In genomic region chr12:3398196-3398789, GRCh38 we compare ENCODE assay signal across 19 cellular contexts.
DNase-seq lines count a peak whose midpoint lies in the region; ATAC-seq and TF ChIP-seq lines count a peak whose summit lies in the region.
"Had no signal": no experiment of that assay in that cellular context is flagged by ENCODE, and none has a peak within 500 bp of the region (broad histone marks: within the 10 kb centered on the region; RNA-seq: fewer than 3 reads in every experiment).

No MANE protein-coding gene starts in this region.

- TF ChIP-seq POLR2A in thyroid gland (IDR thresholded peaks at IDR 0.05): no peak

- TF ChIP-seq CTCF in thyroid gland (IDR thresholded peaks at IDR 0.05): no peak

- no peaks in the 10 kb centered on the region for H3K4me1 Mint-ChIP-seq in activated T-cell treated with anti-CD3 and anti-CD28 coated beads, Interleukin-2, amount 50 U/mL, for 72 hours (ENCODE audit: low read depth)
- H3K4me1 Mint-ChIP-seq in activated T-helper 1 cell treated with anti-CD3 and anti-CD28 coated beads, Interleukin-12 subunit alpha, Interleukin-12 subunit beta, Interleukin-2, Interleukin-4 antibody, amounts not matched to agents 30 ng/mL and 10 ng/mL and 1 ng/mL, durations not matched to agents 14 hours and 24 hours and 36 hours (ENCODE audit: low read depth): no peaks in the 10 kb centered on the region

- H3K36me3 ChIP-seq in iPS-18a (ENCODE audit: control insufficient read depth, low read depth, low read length): no peaks in the 10 kb centered on the region
- H3K36me3 ChIP-seq in thyroid gland: no peaks in the 10 kb centered on the region
- H3K36me3 ChIP-seq: cardiac muscle cell, MG63, upper lobe of right lung had no signal

- H3K27me3 ChIP-seq in iPS-18a (ENCODE audit: control insufficient read depth, insufficient read depth, low read length) (no peaks in the 10 kb centered on the region), thyroid gland (no peaks in the 10 kb centered on the region)
- H3K27me3 ChIP-seq: cardiac muscle cell, MG63 had no signal

- H3K27ac Mint-ChIP-seq in activated T-cell treated with anti-CD3 and anti-CD28 coated beads, Interleukin-2, amount 50 U/mL, for 72 hours: no peak overlapping the region
- H3K27ac Mint-ChIP-seq in activated T-helper 1 cell treated with anti-CD3 and anti-CD28 coated beads, Interleukin-12 subunit alpha, Interleukin-12 subunit beta, Interleukin-2, Interleukin-4 antibody, amounts not matched to agents 30 ng/mL and 10 ng/mL and 1 ng/mL, durations not matched to agents 14 hours and 24 hours and 36 hours: no peak overlapping the region
- H3K27ac Mint-ChIP-seq: activated CD8-positive, alpha-beta T cell treated with anti-CD3 and anti-CD28 coated beads for 36 hours; CD4-positive, CD25-positive, alpha-beta regulatory T cell; natural killer cell treated with Interleukin-12 subunit alpha and Interleukin-12 subunit beta and Interleukin-15 and Interleukin-18, amount 100 ng/mL, for 72 hours had no signal

- no peak overlapping the region for H3K4me3 Mint-ChIP-seq in activated T-cell treated with anti-CD3 and anti-CD28 coated beads, Interleukin-2, amount 50 U/mL, for 72 hours
- H3K4me3 Mint-ChIP-seq in activated T-helper 1 cell treated with anti-CD3 and anti-CD28 coated beads, Interleukin-12 subunit alpha, Interleukin-12 subunit beta, Interleukin-2, Interleukin-4 antibody, amounts not matched to agents 30 ng/mL and 10 ng/mL and 1 ng/mL, durations not matched to agents 14 hours and 24 hours and 36 hours: peak overlapping the region; percentile 15
- H3K4me3 Mint-ChIP-seq: activated CD8-positive, alpha-beta T cell treated with anti-CD3 and anti-CD28 coated beads for 36 hours; CD4-positive, CD25-positive, alpha-beta regulatory T cell; natural killer cell treated with Interleukin-12 subunit alpha and Interleukin-12 subunit beta and Interleukin-15 and Interleukin-18, amount 100 ng/mL, for 72 hours had no signal

- 62 to 72% methylated on average over 6 of the region's 6 CpGs for WGBS in thyroid gland, 2 donors

- H3K4me3 ChIP-seq in iPS-18a (ENCODE audit: low read length) (peak overlapping the region; percentile 61), thyroid gland (replicated peaks in 1 of 3) (no peak overlapping the region)
- H3K4me3 ChIP-seq: cardiac muscle cell, MG63, upper lobe of right lung had no signal

- peaks cover 0 to 2% of the 10 kb centered on the region in 2 donors for H3K36me3 Mint-ChIP-seq in activated T-cell treated with anti-CD3 and anti-CD28 coated beads, Interleukin-2, amount 50 U/mL, for 72 hours (ENCODE audit: insufficient read depth in 2 of 2)
- H3K36me3 Mint-ChIP-seq in activated T-helper 1 cell treated with anti-CD3 and anti-CD28 coated beads, Interleukin-12 subunit alpha, Interleukin-12 subunit beta, Interleukin-2, Interleukin-4 antibody, amounts not matched to agents 30 ng/mL and 10 ng/mL and 1 ng/mL, durations not matched to agents 14 hours and 24 hours and 36 hours (ENCODE audit: low read depth): no peaks in the 10 kb centered on the region
- H3K36me3 Mint-ChIP-seq: CD4-positive, CD25-positive, alpha-beta regulatory T cell had no signal

- ATAC-seq in activated T-cell treated with anti-CD3 and anti-CD28 coated beads, Interleukin-2, amount 50 U/mL, for 72 hours (replicated peaks in 1 of 2): peak; percentile 35 to 39
- ATAC-seq: activated CD8-positive, alpha-beta T cell treated with anti-CD3 and anti-CD28 coated beads for 36 hours; natural killer cell treated with Interleukin-12 subunit alpha and Interleukin-12 subunit beta and Interleukin-15 and Interleukin-18, amount 100 ng/mL, for 72 hours; upper lobe of right lung had no signal

- no peaks in the 10 kb centered on the region for H3K9me3 Mint-ChIP-seq in activated T-cell treated with anti-CD3 and anti-CD28 coated beads, Interleukin-2, amount 50 U/mL, for 72 hours
- H3K9me3 Mint-ChIP-seq in activated T-helper 1 cell treated with anti-CD3 and anti-CD28 coated beads, Interleukin-12 subunit alpha, Interleukin-12 subunit beta, Interleukin-2, Interleukin-4 antibody, amounts not matched to agents 30 ng/mL and 10 ng/mL and 1 ng/mL, durations not matched to agents 14 hours and 24 hours and 36 hours: peaks cover 4% of the 10 kb centered on the region
- H3K9me3 Mint-ChIP-seq: activated CD8-positive, alpha-beta T cell treated with anti-CD3 and anti-CD28 coated beads for 36 hours had no signal

- H3K9me3 ChIP-seq in iPS-18a (ENCODE audit: control insufficient read depth, low read depth, low read length) (no peaks in the 10 kb centered on the region), thyroid gland (no peaks in the 10 kb centered on the region)
- H3K9me3 ChIP-seq: MG63, upper lobe of right lung had no signal

- H3K27ac ChIP-seq in iPS-18a (ENCODE audit: low read length) (no peak overlapping the region), thyroid gland (no peak overlapping the region)
- H3K27ac ChIP-seq: cardiac muscle cell, upper lobe of right lung had no signal

- no peak for DNase-seq in activated T-cell treated with anti-CD3 and anti-CD28 coated beads, Interleukin-2, amount 50 U/mL, for 72 hours
- DNase-seq in activated T-cell treated with anti-CD3 and anti-CD28 coated beads, Interleukin-2, amount 50 U/mL, for 1 hour: no peak
- DNase-seq in activated T-helper 1 cell treated with anti-CD3 and anti-CD28 coated beads, Interleukin-12 subunit alpha, Interleukin-12 subunit beta, Interleukin-2, Interleukin-4 antibody, amounts not matched to agents 30 ng/mL and 10 ng/mL and 1 ng/mL, durations not matched to agents 14 hours and 24 hours and 36 hours (ENCODE audit: low spot score): no peak
- peak; percentile 2 to 5 for DNase-seq in thyroid gland
- no peak for DNase-seq in stimulated activated CD4-positive, alpha-beta T cell treated with anti-CD3 and anti-CD28 coated beads, Interleukin-1b, Interleukin-23, amount 100 ng/mL, for 48 hours
- DNase-seq in central memory CD4-positive, alpha-beta T cell: no peak
- no peak for DNase-seq in NCI-H524 (lab: John Stamatoyannopoulos, UW)
- DNase-seq: activated CD8-positive, alpha-beta T cell treated with anti-CD3 and anti-CD28 coated beads for 36 hours; CD4-positive, CD25-positive, alpha-beta regulatory T cell; DND-41; MG63; NCI-H1694; NCI-H345; retina; stimulated activated naive CD4-positive, alpha-beta T cell treated with Interleukin-2 at 50 U/mL for 16 hours; upper lobe of right lung had no signal

- peaks cover 17% of the 10 kb centered on the region for H3K27me3 Mint-ChIP-seq in activated T-cell treated with anti-CD3 and anti-CD28 coated beads, Interleukin-2, amount 50 U/mL, for 72 hours (ENCODE audit: low read depth)
- H3K27me3 Mint-ChIP-seq in activated T-helper 1 cell treated with anti-CD3 and anti-CD28 coated beads, Interleukin-12 subunit alpha, Interleukin-12 subunit beta, Interleukin-2, Interleukin-4 antibody, amounts not matched to agents 30 ng/mL and 10 ng/mL and 1 ng/mL, durations not matched to agents 14 hours and 24 hours and 36 hours (ENCODE audit: insufficient read depth): peaks cover 12% of the 10 kb centered on the region

- H3K4me1 ChIP-seq in iPS-18a (ENCODE audit: control insufficient read depth, low read depth, low read length) (no peaks in the 10 kb centered on the region), thyroid gland (no peaks in the 10 kb centered on the region)
- H3K4me1 ChIP-seq: upper lobe of right lung had no signal

- intact Hi-C loops in activated T-helper 1 cell treated with anti-CD3 and anti-CD28 coated beads, Interleukin-12 subunit alpha, Interleukin-12 subunit beta, Interleukin-2, Interleukin-4 antibody, amounts not matched to agents 30 ng/mL and 10 ng/mL and 1 ng/mL, durations not matched to agents 14 hours and 24 hours and 36 hours (cut with micrococcal nuclease): no loop called here
- intact Hi-C loops in thyroid gland (cut with DNase I): no loop called here

- peak overlapping the region; percentile 52 for H3K9ac ChIP-seq in iPS-18a (ENCODE audit: low read length)

Comparison
In these comparisons a context has a peak if more than half of its experiments do, and no peak if none do; other contexts are left out.
1. DNase-seq: peak in thyroid gland (2 of 2); none in activated T-cell treated with anti-CD3 and anti-CD28 coated beads, Interleukin-2, amount 50 U/mL, for 72 hours (0 of 2), activated T-cell treated with anti-CD3 and anti-CD28 coated beads, Interleukin-2, amount 50 U/mL, for 1 hour (single experiment), activated T-helper 1 cell treated with anti-CD3 and anti-CD28 coated beads, Interleukin-12 subunit alpha, Interleukin-12 subunit beta, Interleukin-2, Interleukin-4 antibody, amounts not matched to agents 30 ng/mL and 10 ng/mL and 1 ng/mL, durations not matched to agents 14 hours and 24 hours and 36 hours (single experiment), stimulated activated CD4-positive, alpha-beta T cell treated with anti-CD3 and anti-CD28 coated beads, Interleukin-1b, Interleukin-23, amount 100 ng/mL, for 48 hours (single experiment), central memory CD4-positive, alpha-beta T cell (single experiment) and NCI-H524 (0 of 2).